30 cellular contexts compared by ENCODE assay signal in genomic region chr9:105632807-105633206, GRCh38. TPM values are rescaled to one million over a fixed set of nuclear protein-coding genes. Genes with fewer than 3 reads are reported as not detected.
"Had no signal": no experiment of that assay in that cellular context is flagged by ENCODE, and none has a peak within 500 bp of the region (broad histone marks: within the 10 kb centered on the region; RNA-seq: fewer than 3 reads in every experiment).

No MANE protein-coding gene starts in this region.

- ATAC-seq: activated CD8-positive, alpha-beta memory T cell treated with anti-CD3 and anti-CD28 coated beads, Interleukin-2, amount 10 ng/mL, durations not matched to agents 7 days and 5 days; activated CD8-positive, alpha-beta T cell treated with anti-CD3 and anti-CD28 coated beads, Interleukin-2, amount 10 ng/mL, durations not matched to agents 7 days and 5 days; activated naive CD8-positive, alpha-beta T cell treated with anti-CD3 and anti-CD28 coated beads, Interleukin-2, amount 50 U/mL, for 24 hours; esophagus mucosa; foreskin keratinocyte; heart right ventricle; left lung; lower lobe of right lung; stimulated activated naive CD8-positive, alpha-beta T cell treated with anti-CD3 and anti-CD28 coated beads, Interleukin-15, Interleukin-2, amounts not matched to agents 100 U/mL and 50 U/mL, for 24 hours; WTC11 had no signal

- H3K9me3 ChIP-seq: left lung, lower lobe of right lung, neutrophil, ovary, right atrium auricular region, testis, transverse colon had no signal

- H3K27me3 ChIP-seq: foreskin keratinocyte, heart right ventricle, left lung, neutrophil, ovary, right atrium auricular region, testis, transverse colon had no signal

- H3K4me1 ChIP-seq: foreskin keratinocyte, heart right ventricle, left lung, lower lobe of right lung, right atrium auricular region, testis had no signal

- DNase-seq: activated CD8-positive, alpha-beta memory T cell treated with anti-CD3 and anti-CD28 coated beads, Interleukin-2, amount 10 ng/mL, durations not matched to agents 7 days and 5 days; activated CD8-positive, alpha-beta T cell treated with anti-CD3 and anti-CD28 coated beads, Interleukin-2, amount 10 ng/mL, durations not matched to agents 7 days and 5 days; activated naive CD8-positive, alpha-beta T cell treated with anti-CD3 and anti-CD28 coated beads, Interleukin-2, amount 50 U/mL, for 24 hours; activated T-cell treated with anti-CD3 and anti-CD28 coated beads, Interleukin-2, amount 50 U/mL, for 48 hours; amygdala; caudate nucleus; foreskin keratinocyte; heart right ventricle; kidney glomerular epithelial cell; left lung; lower lobe of right lung; mesendoderm; naive B cell; nephron progenitor cell; ovary; stimulated activated CD4-positive, alpha-beta T cell treated with anti-CD3 and anti-CD28 coated beads, Interleukin-2, amount 100 ng/mL, for 48 hours; stimulated activated naive CD8-positive, alpha-beta T cell treated with anti-CD3 and anti-CD28 coated beads, Interleukin-15, Interleukin-2, amounts not matched to agents 100 U/mL and 50 U/mL, for 24 hours; T-helper 2 cell; testis; transverse colon had no signal

- H3K27ac ChIP-seq: foreskin keratinocyte, heart right ventricle, left lung, lower lobe of right lung, neutrophil, ovary, right atrium auricular region, testis, transverse colon had no signal

- H3K36me3 ChIP-seq: neutrophil, ovary, right atrium auricular region had no signal

- H3K4me3 ChIP-seq: heart right ventricle, left lung, lower lobe of right lung, ovary, right atrium auricular region, testis, transverse colon had no signal

RNA-seq across cellular contexts. Expression of gene TAL2, which starts 29.4 kb away (rescaled TPM):
- total RNA-seq: activated T-helper 2 cell treated with anti-CD3 and anti-CD28 coated beads, Interferon-gamma antibody, Interleukin-2, Interleukin-4, amounts not matched to agents 10 μg/mL and 5 μg/mL and 100 μg/mL, durations not matched to agents 14 hours and 24 hours and 36 hours; chondrocyte; esophagus mucosa; foreskin keratinocyte; glomerular endothelial cell; heart right ventricle; lower lobe of right lung; mononuclear cell; pulmonary artery endothelial cell; right atrium auricular region; testis; transverse colon; WTC11 had no signal
- polyA plus RNA-seq: foreskin keratinocyte, urinary bladder had no signal
